21 cellular contexts compared by ENCODE assay signal in the genomic region with DNA sequence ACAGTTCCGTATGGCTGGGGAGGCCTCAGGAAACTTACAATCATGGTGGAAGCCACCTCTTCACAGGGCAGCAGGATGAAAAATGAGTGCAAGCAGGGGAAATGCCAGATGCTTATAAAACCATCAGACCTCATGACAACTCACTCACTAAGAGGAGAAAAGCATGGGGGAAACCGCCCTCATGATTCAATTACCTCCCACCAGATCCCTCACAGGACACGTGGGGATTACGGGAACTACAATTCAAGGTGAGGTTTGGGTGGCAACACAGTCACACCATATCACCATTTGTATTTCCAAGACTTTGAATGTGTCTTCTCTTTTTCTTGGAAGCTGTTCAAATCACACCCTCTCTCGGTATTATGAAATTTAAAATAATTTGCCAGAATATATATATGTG.
"Had no signal": no experiment of that assay in that cellular context is flagged by ENCODE, and none has a peak within 500 bp of the region (broad histone marks: within the 10 kb centered on the region; RNA-seq: fewer than 3 reads in every experiment).

No MANE protein-coding gene starts in this region.

- H3K4me3 ChIP-seq: coronary artery, dorsolateral prefrontal cortex, esophagus muscularis mucosa, gastroesophageal sphincter, heart right ventricle, left lung, lower lobe of right lung, mucosa of descending colon had no signal

- ATAC-seq: foreskin keratinocyte, gastroesophageal sphincter, heart right ventricle, left cardiac atrium, left lung, left ventricle myocardium superior, lower lobe of right lung, mucosa of descending colon had no signal

- H3K27ac ChIP-seq: coronary artery, dorsolateral prefrontal cortex, esophagus muscularis mucosa, foreskin keratinocyte, gastroesophageal sphincter, heart right ventricle, left lung, lower lobe of right lung had no signal

- H3K4me1 Mint-ChIP-seq: naive B cell had no signal

- H3K9me3 Mint-ChIP-seq: naive B cell had no signal

- DNase-seq: dermis blood vessel endothelial cell; dorsolateral prefrontal cortex; effector CD4-positive, alpha-beta T cell; effector memory CD4-positive, alpha-beta T cell; foreskin keratinocyte; heart right ventricle; hippocampal formation; left cardiac atrium; left lung; left ventricle myocardium superior; lower lobe of right lung; mesendoderm; mucosa of descending colon; naive B cell had no signal

- FAIRE-seq: colon, endothelial cell of umbilical vein, islet of Langerhans, keratinocyte had no signal

- H3K9me3 ChIP-seq: esophagus muscularis mucosa, gastroesophageal sphincter, heart right ventricle, left lung, lower lobe of right lung, mucosa of descending colon had no signal

- H3K27me3 ChIP-seq: esophagus muscularis mucosa, foreskin keratinocyte, gastroesophageal sphincter, heart right ventricle, left lung had no signal

- H3K27ac Mint-ChIP-seq: naive B cell had no signal

- H3K4me1 ChIP-seq: gastroesophageal sphincter, left lung, lower lobe of right lung had no signal

- H3K4me3 Mint-ChIP-seq: naive B cell had no signal
